Comparison of ENCODE assay signal across 12 cellular contexts in the genomic region with DNA sequence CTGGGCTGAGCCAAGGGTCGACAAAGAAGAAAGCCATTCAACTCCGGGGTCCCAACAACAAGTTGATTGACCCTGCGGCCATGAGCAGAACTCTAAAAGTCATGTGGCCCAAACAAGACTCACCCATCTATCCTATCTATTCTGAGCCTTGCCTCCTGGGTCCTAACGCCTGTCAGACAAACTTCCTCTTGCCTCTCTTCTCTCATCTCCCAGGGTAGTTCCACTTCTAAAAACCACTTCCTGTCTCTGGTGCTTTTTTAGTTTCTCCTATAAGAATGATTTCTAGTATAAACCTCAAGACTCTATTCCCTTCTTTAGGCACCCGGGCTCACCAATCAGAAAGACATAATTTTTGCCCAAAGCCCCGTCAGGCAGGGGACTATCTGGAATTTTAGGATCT.
DNase-seq lines count a peak whose midpoint lies in the region; ATAC-seq and TF ChIP-seq lines count a peak whose summit lies in the region.
"Had no signal": no experiment of that assay in that cellular context is flagged by ENCODE, and none has a peak within 500 bp of the region (broad histone marks: within the 10 kb centered on the region; RNA-seq: fewer than 3 reads in every experiment).

No MANE protein-coding gene starts in this region.

- H3K4me3 ChIP-seq in SU-DHL-6 (ENCODE audit: insufficient read depth, low read length, poor library complexity, severe bottlenecking) = no peak overlapping the region
- no peak overlapping the region for H3K4me3 ChIP-seq in endodermal cell (ENCODE audit: low read length)
- H3K4me3 ChIP-seq: right lobe of liver had no signal

- no peaks in the 10 kb centered on the region for H3K4me1 ChIP-seq in endodermal cell (ENCODE audit: control insufficient read depth, insufficient read depth, low read length)
- H3K4me1 ChIP-seq: right lobe of liver had no signal

- no peaks in the 10 kb centered on the region for H3K9me2 ChIP-seq in SU-DHL-6 (replicated peaks; ENCODE audit: insufficient read depth, low read length)

- H3K36me3 ChIP-seq in SU-DHL-6 (ENCODE audit: low read length) (no peaks in the 10 kb centered on the region), endodermal cell (ENCODE audit: control insufficient read depth, insufficient read depth, low read length) (no peaks in the 10 kb centered on the region)
- H3K36me3 ChIP-seq: right lobe of liver had no signal

- no peak overlapping the region for H3K4me3 Mint-ChIP-seq in endodermal cell
- H3K4me3 Mint-ChIP-seq: activated CD8-positive, alpha-beta T cell treated with anti-CD3 and anti-CD28 coated beads for 36 hours; T-helper 17 cell had no signal

- H3K27ac Mint-ChIP-seq in endodermal cell = no peak overlapping the region
- H3K27ac Mint-ChIP-seq: activated CD8-positive, alpha-beta T cell treated with anti-CD3 and anti-CD28 coated beads for 36 hours; T-helper 17 cell had no signal

- DNase-seq in NCI-H187 (lab: John Stamatoyannopoulos, UW) (no peak), endodermal cell (no peak), H4 (ENCODE audit: low spot score) (no peak), NCI-H128 (lab: John Stamatoyannopoulos, UW; ENCODE audit: unreplicated experiment) (no peak)
- DNase-seq: activated CD8-positive, alpha-beta T cell treated with anti-CD3 and anti-CD28 coated beads for 36 hours; PC-3; right lobe of liver; T-helper 17 cell had no signal

- H3F3A ChIP-seq in SU-DHL-6 (ENCODE audit: insufficient read depth) = no peaks in the 10 kb centered on the region

- H3K27me3 Mint-ChIP-seq in endodermal cell (ENCODE audit: insufficient read depth) = no peaks in the 10 kb centered on the region
- H3K27me3 Mint-ChIP-seq: activated CD8-positive, alpha-beta T cell treated with anti-CD3 and anti-CD28 coated beads for 36 hours; T-helper 17 cell had no signal

- no peaks in the 10 kb centered on the region for H3K36me3 Mint-ChIP-seq in endodermal cell (ENCODE audit: low read depth)

- peak overlapping the region; percentile 7 for H3K4me2 ChIP-seq in SU-DHL-6 (ENCODE audit: low read depth, low read length, poor library complexity, severe bottlenecking)

- no peaks in the 10 kb centered on the region for H3K4me1 Mint-ChIP-seq in endodermal cell
- H3K4me1 Mint-ChIP-seq: T-helper 17 cell had no signal

- H3K9me3 ChIP-seq in SU-DHL-6 (ENCODE audit: insufficient read depth, low read length) (no peaks in the 10 kb centered on the region), endodermal cell (ENCODE audit: control insufficient read depth, low read length) (no peaks in the 10 kb centered on the region)

- no peaks in the 10 kb centered on the region for H4K20me1 ChIP-seq in SU-DHL-6 (ENCODE audit: low read depth, low read length)

- H3K9ac ChIP-seq in SU-DHL-6 (ENCODE audit: low read length) (no peak overlapping the region), endodermal cell (ENCODE audit: extremely low read depth, low read length, poor library complexity, severe bottlenecking) (no peak overlapping the region)

- no peak overlapping the region for H2AFZ ChIP-seq in SU-DHL-6 (ENCODE audit: low read depth, low read length, severe bottlenecking)

- H3K9me3 Mint-ChIP-seq in endodermal cell = peaks cover 13% of the 10 kb centered on the region

- H3K27ac ChIP-seq in SU-DHL-6 (ENCODE audit: low read depth, low read length) (no peak overlapping the region), endodermal cell (ENCODE audit: low read depth, low read length) (no peak overlapping the region)
- H3K27ac ChIP-seq: right lobe of liver had no signal

- H3K79me2 ChIP-seq in SU-DHL-6 (ENCODE audit: insufficient read depth, low read length) = no peaks in the 10 kb centered on the region

- 90 to 100% methylated on average over 4 to 6 of the region's 6 CpGs for WGBS in endodermal cell (ENCODE audit: insufficient coverage in 1 of 2, insufficient read length in 1 of 2), 2 experiments

- TF ChIP-seq CTCF in SU-DHL-6 (IDR thresholded peaks at IDR 0.05; ENCODE audit: insufficient read depth, low read length, poor library complexity, severe bottlenecking) = no peak
- no peak for TF ChIP-seq CTCF in endodermal cell (conservative IDR thresholded peaks at IDR 0.05)

- peak; percentile 77 for ATAC-seq in GM18511 (IDR thresholded peaks at IDR 0.05; ENCODE audit: unreplicated experiment)
- peak; percentile 55 for ATAC-seq in GM21529 (IDR thresholded peaks at IDR 0.05; ENCODE audit: unreplicated experiment)
- ATAC-seq in HG03457 (IDR thresholded peaks at IDR 0.05; ENCODE audit: unreplicated experiment) = peak; percentile 71
- ATAC-seq: activated CD8-positive, alpha-beta T cell treated with anti-CD3 and anti-CD28 coated beads for 36 hours; PC-3; right lobe of liver; T-helper 17 cell had no signal

- no peaks in the 10 kb centered on the region for H3K27me3 ChIP-seq in SU-DHL-6 (ENCODE audit: low read length)
- no peaks in the 10 kb centered on the region for H3K27me3 ChIP-seq in endodermal cell (ENCODE audit: control insufficient read depth, insufficient read depth, low read length, poor library complexity, severe bottlenecking)
- H3K27me3 ChIP-seq: right lobe of liver had no signal
